In the genomic region with DNA sequence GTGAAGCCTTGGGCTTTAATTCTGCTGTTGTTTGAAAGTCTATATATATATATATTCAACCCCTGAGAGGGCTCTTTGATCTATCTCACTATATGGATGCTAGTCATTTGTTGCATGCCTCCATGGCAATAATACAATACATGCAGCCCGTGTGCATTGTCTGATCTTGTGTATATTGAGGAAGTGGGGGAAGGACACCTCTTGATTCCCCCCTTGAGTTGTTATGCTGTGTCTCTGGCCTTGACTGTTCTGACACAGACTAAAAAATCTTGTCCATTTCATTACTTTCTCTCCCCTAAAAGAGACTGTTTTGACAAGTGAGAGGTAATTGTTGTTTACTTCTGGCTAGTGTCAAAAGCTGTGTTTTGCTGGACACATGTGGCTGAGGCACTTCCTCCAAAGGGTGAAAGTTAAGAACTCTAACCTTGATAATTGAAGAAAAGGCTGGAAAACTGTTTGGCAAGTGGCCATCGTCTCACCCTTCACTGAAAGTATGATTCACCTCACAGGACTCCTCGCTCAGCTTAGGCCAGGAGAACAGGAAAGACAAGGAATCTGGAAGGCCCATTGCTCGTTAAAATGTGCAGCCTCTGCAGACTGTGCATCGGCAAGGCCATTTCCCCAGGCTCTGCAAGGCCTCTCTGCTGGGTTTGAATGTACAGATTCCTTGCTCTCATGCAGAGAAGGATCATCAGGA, we compare ENCODE assay signal across 11 cellular contexts.
DNase-seq lines count a peak whose midpoint lies in the region; ATAC-seq, FAIRE-seq and TF ChIP-seq lines count a peak whose summit lies in the region.
"Had no signal": no experiment of that assay in that cellular context is flagged by ENCODE, and none has a peak within 500 bp of the region (broad histone marks: within the 10 kb centered on the region; RNA-seq: fewer than 3 reads in every experiment).

No MANE protein-coding gene starts in this region.

- CTCF ChIA-PET in HCT116 (lab: Charles Lee): no interaction called here

- RAD21 ChIA-PET in HCT116 (lab: Charles Lee; ENCODE audit: low non-redundant PET in 1 of 2, low total read pairs in 2 of 2, uncharacterized antibody in 2 of 2, unreplicated experiment in 2 of 2): no interaction called here

- TF ChIP-seq RAD21 in HCT116 (IDR thresholded peaks at IDR 0.05; ENCODE audit: low read depth): no peak

- H4K20me1 ChIP-seq in HCT116 (ENCODE audit: insufficient read depth): no peaks in the 10 kb centered on the region

- peak overlapping the region; percentile 73 for H3K4me2 ChIP-seq in HCT116 (ENCODE audit: low read length)

- peak overlapping the region; percentile 45; the same call in 1 of the 2 replicates for H3K27ac ChIP-seq in HCT116 (ENCODE audit: low read depth, low read length)
- H3K27ac ChIP-seq in VCaP: peak overlapping the region; percentile 57
- peak overlapping the region in 2 of 5 donors; percentile 16 to 56 for H3K27ac ChIP-seq in stomach
- H3K27ac ChIP-seq: SK-N-MC had no signal

- no peak for FAIRE-seq in GM19239 (lab: Jason Lieb, UNC)
- FAIRE-seq: islet of Langerhans had no signal

- no peak for TF ChIP-seq EP300 in stomach (IDR thresholded peaks at IDR 0.05)

- peak overlapping the region; percentile 31 for H3K9ac ChIP-seq in HCT116 (ENCODE audit: low read length)

- 26 to 58% (median 34%) methylated on average over 5 of the region's 5 CpGs for WGBS in stomach, 5 donors

- H3K4me3 ChIP-seq in HCT116 (replicated peaks in 1 of 2; ENCODE audit: low read depth in 1 of 2, low read length in 2 of 2) (peak overlapping the region in 1 of 2 experiments; percentile 16; a peak in 1 of 4 replicates), stomach (no peak overlapping the region)
- H3K4me3 ChIP-seq: SK-N-MC had no signal

- H3K36me3 ChIP-seq in HCT116 (ENCODE audit: control insufficient read depth in 1 of 2, insufficient read depth in 2 of 2, low read length in 2 of 2): no peaks in the 10 kb centered on the region
- no peaks in the 10 kb centered on the region for H3K36me3 ChIP-seq in stomach

- ATAC-seq in HCT116 (peak; percentile 97), GM19452 (IDR thresholded peaks at IDR 0.05; ENCODE audit: unreplicated experiment) (no peak)

- H3K27me3 ChIP-seq in HCT116 (ENCODE audit: insufficient read depth, low read length): no peaks in the 10 kb centered on the region
- no peaks in the 10 kb centered on the region for H3K27me3 ChIP-seq in stomach

- no peaks in the 10 kb centered on the region for H3K9me2 ChIP-seq in HCT116 (ENCODE audit: insufficient read depth)

- intact Hi-C loops in HCT116 (cut with micrococcal nuclease): no loop called here
- intact Hi-C loops in stomach (cut with DNase I; ENCODE audit: low total_unique reads): no loop called here

- H3K9me3 ChIP-seq in HCT116 (ENCODE audit: control insufficient read depth in 1 of 2, insufficient read depth in 1 of 2, low read depth in 1 of 2, low read length in 2 of 2) (no peaks in the 10 kb centered on the region), stomach (no peaks in the 10 kb centered on the region)

- TF ChIP-seq CTCF in HCT116 (IDR thresholded peaks at IDR 0.05 in 2 of 3, conservative IDR thresholded peaks at IDR 0.05 in 1 of 3; ENCODE audit: borderline replicate concordance in 1 of 3, insufficient read depth in 1 of 3, low read depth in 2 of 3, low read length in 2 of 3): no peak
- TF ChIP-seq CTCF in VCaP (conservative IDR thresholded peaks at IDR 0.05): no peak
- no peak for TF ChIP-seq CTCF in stomach (IDR thresholded peaks at IDR 0.05)

- no TSS peak for BruUV-seq in HCT116 (replicated peaks; lab: Mats Ljungman, UMichigan)

- H3K4me1 ChIP-seq in HCT116 (ENCODE audit: control insufficient read depth in 1 of 2, insufficient read depth in 2 of 2, low read length in 2 of 2): peaks cover 13 to 24% of the 10 kb centered on the region in 2 experiments; a peak in 3 of 4 replicates
- H3K4me1 ChIP-seq in stomach: peaks cover 0 to 7% (median 6%) of the 10 kb centered on the region in 4 donors

- TF ChIP-seq POLR2A in HCT116 (IDR thresholded peaks at IDR 0.05; ENCODE audit: borderline replicate concordance, extremely low read depth, insufficient read depth, insufficient read length) (no peak), stomach (IDR thresholded peaks at IDR 0.05) (no peak)

- H3K79me2 ChIP-seq in HCT116 (ENCODE audit: insufficient read depth, low read length): no peaks in the 10 kb centered on the region

- POLR2A ChIA-PET in HCT116 (lab: Charles Lee): no interaction called here

- H2AFZ ChIP-seq in HCT116 (ENCODE audit: low read depth, low read length, poor library complexity, severe bottlenecking): peak overlapping the region; percentile 77

- DNase-seq in HCT116 (ENCODE audit: low read depth, low spot score): peak; percentile 81
- peak; percentile 87 for DNase-seq in glomerular visceral epithelial cell (ENCODE audit: extremely low spot score)
- peak; percentile 58 for DNase-seq in stomach
- no peak for DNase-seq in GM19239 (ENCODE audit: insufficient read length, low spot score)
- no peak for DNase-seq in DMS153 (lab: John Stamatoyannopoulos, UW)
- no peak for DNase-seq in NCI-H1417 (lab: John Stamatoyannopoulos, UW)
- DNase-seq: NCI-H1694 treated with DMSO at 0.1 percent for 48 hours had no signal

TF ChIP-seq in HCT116, 20 proteins besides CTCF, POLR2A, EP300 and RAD21:
- peak; percentile 43 for TF ChIP-seq YY1 (IDR thresholded peaks at IDR 0.05; ENCODE audit: extremely low read depth, insufficient replicate concordance, low read depth, low read length)
- peak; percentile 82 for TF ChIP-seq FOSL1 (IDR thresholded peaks at IDR 0.05; ENCODE audit: low read depth)
- TF ChIP-seq EZH2 (IDR thresholded peaks at IDR 0.05): no peak
- peak; percentile 89 for TF ChIP-seq JUND (IDR thresholded peaks at IDR 0.05)
- TF ChIP-seq, protein P1, sequence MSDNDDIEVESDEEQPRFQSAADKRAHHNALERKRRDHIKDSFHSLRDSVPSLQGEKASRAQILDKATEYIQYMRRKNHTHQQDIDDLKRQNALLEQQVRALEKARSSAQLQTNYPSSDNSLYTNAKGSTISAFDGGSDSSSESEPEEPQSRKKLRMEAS (IDR thresholded peaks at IDR 0.05): peak; percentile 78
- TF ChIP-seq CBX3 (IDR thresholded peaks at IDR 0.05; ENCODE audit: low read depth): peak; percentile 92; the same call in 1 of the 2 replicates
- no peak for TF ChIP-seq ZFX (IDR thresholded peaks at IDR 0.05)
- peak; percentile 53; the same call in 1 of the 2 replicates for TF ChIP-seq POLR2AphosphoS5 (IDR thresholded peaks at IDR 0.05; ENCODE audit: low read depth, low read length)
- no peak for TF ChIP-seq CEBPB (IDR thresholded peaks at IDR 0.05; ENCODE audit: low read depth)
- TF ChIP-seq, protein P2, sequence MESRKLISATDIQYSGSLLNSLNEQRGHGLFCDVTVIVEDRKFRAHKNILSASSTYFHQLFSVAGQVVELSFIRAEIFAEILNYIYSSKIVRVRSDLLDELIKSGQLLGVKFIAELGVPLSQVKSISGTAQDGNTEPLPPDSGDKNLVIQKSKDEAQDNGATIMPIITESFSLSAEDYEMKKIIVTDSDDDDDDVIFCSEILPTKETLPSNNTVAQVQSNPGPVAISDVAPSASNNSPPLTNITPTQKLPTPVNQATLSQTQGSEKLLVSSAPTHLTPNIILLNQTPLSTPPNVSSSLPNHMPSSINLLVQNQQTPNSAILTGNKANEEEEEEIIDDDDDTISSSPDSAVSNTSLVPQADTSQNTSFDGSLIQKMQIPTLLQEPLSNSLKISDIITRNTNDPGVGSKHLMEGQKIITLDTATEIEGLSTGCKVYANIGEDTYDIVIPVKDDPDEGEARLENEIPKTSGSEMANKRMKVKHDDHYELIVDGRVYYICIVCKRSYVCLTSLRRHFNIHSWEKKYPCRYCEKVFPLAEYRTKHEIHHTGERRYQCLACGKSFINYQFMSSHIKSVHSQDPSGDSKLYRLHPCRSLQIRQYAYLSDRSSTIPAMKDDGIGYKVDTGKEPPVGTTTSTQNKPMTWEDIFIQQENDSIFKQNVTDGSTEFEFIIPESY (IDR thresholded peaks at IDR 0.05; ENCODE audit: extremely low read depth, insufficient replicate concordance, low read length): peak; percentile 18
- TF ChIP-seq SP1 (IDR thresholded peaks at IDR 0.05; ENCODE audit: low read depth): peak; percentile 87
- TF ChIP-seq, protein P3, sequence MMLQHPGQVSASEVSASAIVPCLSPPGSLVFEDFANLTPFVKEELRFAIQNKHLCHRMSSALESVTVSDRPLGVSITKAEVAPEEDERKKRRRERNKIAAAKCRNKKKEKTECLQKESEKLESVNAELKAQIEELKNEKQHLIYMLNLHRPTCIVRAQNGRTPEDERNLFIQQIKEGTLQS (IDR thresholded peaks at IDR 0.05): no peak

Comparison
In these comparisons a context has a peak if more than half of its experiments do, and no peak if none do; other contexts are left out.
1. DNase-seq: peak in HCT116 (single experiment), glomerular visceral epithelial cell (single experiment) and stomach (single experiment); none in GM19239 (single experiment), DMS153 (single experiment) and NCI-H1417 (0 of 3).